29 cellular contexts compared by ENCODE assay signal in genomic region chr2:39429738-39430137, GRCh38. TPM values are rescaled to one million over a fixed set of nuclear protein-coding genes. Genes with fewer than 3 reads are reported as not detected.
DNase-seq lines count a peak whose midpoint lies in the region; ATAC-seq and TF ChIP-seq lines count a peak whose summit lies in the region.
"Had no signal": no experiment of that assay in that cellular context is flagged by ENCODE, and none has a peak within 500 bp of the region (broad histone marks: within the 10 kb centered on the region; RNA-seq: fewer than 3 reads in every experiment).

No MANE protein-coding gene starts in this region.

- peak overlapping the region; percentile 85 for H3K4me2 ChIP-seq in PC-3 (ENCODE audit: low read length)

- no peaks in the 10 kb centered on the region for H3K27me3 Mint-ChIP-seq in activated T-cell treated with anti-CD3 and anti-CD28 coated beads, Interleukin-2, amount 50 U/mL, for 4 hours (ENCODE audit: low read depth)
- H3K27me3 Mint-ChIP-seq: activated naive CD8-positive, alpha-beta T cell treated with anti-CD3 and anti-CD28 coated beads, Interleukin-2, amount 50 U/mL, for 24 hours; CD4-positive, alpha-beta T cell had no signal

- H3K4me3 Mint-ChIP-seq in activated T-cell treated with anti-CD3 and anti-CD28 coated beads, Interleukin-2, amount 50 U/mL, for 4 hours = no peak overlapping the region
- H3K4me3 Mint-ChIP-seq: activated CD8-positive, alpha-beta T cell treated with anti-CD3 and anti-CD28 coated beads, Interleukin-2, amount 10 ng/mL, durations not matched to agents 7 days and 5 days; activated naive CD8-positive, alpha-beta T cell treated with anti-CD3 and anti-CD28 coated beads, Interleukin-2, amount 50 U/mL, for 24 hours; CD4-positive, alpha-beta T cell had no signal

- no peak for TF ChIP-seq CTCF in PC-3 (conservative IDR thresholded peaks at IDR 0.05; ENCODE audit: low read depth, low read length)
- TF ChIP-seq CTCF in spleen (IDR thresholded peaks at IDR 0.05 in 8 of 11, conservative IDR thresholded peaks at IDR 0.05 in 3 of 11) = no peak
- TF ChIP-seq CTCF in RWPE1 (conservative IDR thresholded peaks at IDR 0.05; ENCODE audit: low read depth) = no peak

- no TSS peak for BruUV-seq in PC-3 (replicated peaks; lab: Mats Ljungman, UMichigan)

- peaks cover 73% of the 10 kb centered on the region for H4K20me1 ChIP-seq in PC-3 (ENCODE audit: low read length)

- no peak for DNase-seq in activated T-cell treated with anti-CD3 and anti-CD28 coated beads, Interleukin-2, amount 50 U/mL, for 4 hours
- no peak for DNase-seq in activated T-cell treated with anti-CD3 and anti-CD28 coated beads, Interleukin-2, amount 50 U/mL, for 1 hour
- DNase-seq in PC-3 (no peak), spleen (no peak), RWPE1 (ENCODE audit: low spot score) (no peak)
- DNase-seq: activated CD8-positive, alpha-beta T cell treated with anti-CD3 and anti-CD28 coated beads, Interleukin-2, amount 10 ng/mL, durations not matched to agents 7 days and 5 days; activated gamma-delta T cell treated with Interleukin-2 at 50 U/mL for 16 hours; activated naive CD8-positive, alpha-beta T cell treated with anti-CD3 and anti-CD28 coated beads, Interleukin-2, amount 50 U/mL, for 24 hours; AML-193; CD4-positive, alpha-beta T cell; central memory CD4-positive, alpha-beta T cell; cortex of kidney; effector memory CD4-positive, alpha-beta T cell; heart left ventricle; left ventricle myocardium inferior; NCI-H1417 treated with DMSO at 0.1 percent for 48 hours; NCI-H2029 treated with DMSO at 0.1 percent for 48 hours; NCI-H524 treated with DMSO at 0.1 percent for 48 hours; OCI-M1; Right ventricle myocardium superior; stimulated activated CD4-positive, alpha-beta T cell treated with anti-CD3 and anti-CD28 coated beads, Interleukin-4, amount 100 ng/mL, for 1 hour; substantia nigra; upper lobe of right lung had no signal

- H3K9me3 ChIP-seq in PC-3 (ENCODE audit: low read length) (no peaks in the 10 kb centered on the region), endocrine pancreas (ENCODE audit: control insufficient read depth, low read length) (no peaks in the 10 kb centered on the region), subcutaneous abdominal adipose tissue (ENCODE audit: control insufficient read depth in 5 of 5, low read length in 5 of 5) (no peaks in the 10 kb centered on the region), spleen (no peaks in the 10 kb centered on the region)
- H3K9me3 ChIP-seq: HAP-1, heart left ventricle, left ventricle myocardium inferior, upper lobe of right lung had no signal

- peak; percentile 39 to 72 for ATAC-seq in activated T-cell treated with anti-CD3 and anti-CD28 coated beads, Interleukin-2, amount 50 U/mL, for 4 hours
- ATAC-seq in PC-3 = no peak
- no peak for ATAC-seq in GM19397 (IDR thresholded peaks at IDR 0.05; ENCODE audit: unreplicated experiment)
- ATAC-seq: activated CD8-positive, alpha-beta T cell treated with anti-CD3 and anti-CD28 coated beads, Interleukin-2, amount 10 ng/mL, durations not matched to agents 7 days and 5 days; activated naive CD8-positive, alpha-beta T cell treated with anti-CD3 and anti-CD28 coated beads, Interleukin-2, amount 50 U/mL, for 24 hours; heart left ventricle; sciatic nerve; upper lobe of right lung had no signal

- no peak overlapping the region for H3K4me3 ChIP-seq in PC-3 (ENCODE audit: low read length)
- H3K4me3 ChIP-seq in endocrine pancreas (ENCODE audit: control insufficient read depth, insufficient read depth, low read length) = peak overlapping the region; percentile 10
- no peak overlapping the region for H3K4me3 ChIP-seq in subcutaneous abdominal adipose tissue (ENCODE audit: low read depth in 1 of 5, low read length in 5 of 5)
- H3K4me3 ChIP-seq in spleen = no peak overlapping the region
- H3K4me3 ChIP-seq: HAP-1, heart left ventricle, left ventricle myocardium inferior, upper lobe of right lung had no signal

- H3K4me1 ChIP-seq in PC-3 (ENCODE audit: insufficient read depth, low read length) = peaks cover 63% of the 10 kb centered on the region
- H3K4me1 ChIP-seq in endocrine pancreas (ENCODE audit: control insufficient read depth, insufficient read depth, low read length) = peaks cover 48% of the 10 kb centered on the region
- H3K4me1 ChIP-seq in subcutaneous abdominal adipose tissue (ENCODE audit: control insufficient read depth in 5 of 5, insufficient read depth in 5 of 5, low read length in 5 of 5) = peaks cover 0 to 46% (median 38%) of the 10 kb centered on the region in 5 donors
- H3K4me1 ChIP-seq in spleen = peaks cover 9 to 82% (median 22%) of the 10 kb centered on the region in 6 donors

- no peaks in the 10 kb centered on the region for H3K36me3 Mint-ChIP-seq in activated T-cell treated with anti-CD3 and anti-CD28 coated beads, Interleukin-2, amount 50 U/mL, for 4 hours (ENCODE audit: insufficient read depth)

- H3K27ac ChIP-seq in PC-3 (ENCODE audit: low read length) = no peak overlapping the region
- peak overlapping the region; percentile 26 for H3K27ac ChIP-seq in subcutaneous abdominal adipose tissue (ENCODE audit: low read depth, low read length)
- no peak overlapping the region for H3K27ac ChIP-seq in spleen
- H3K27ac ChIP-seq in RWPE1 = no peak overlapping the region
- H3K27ac ChIP-seq: heart left ventricle, HL-60, left ventricle myocardium inferior, upper lobe of right lung had no signal

- intact Hi-C loops in PC-3 (cut with micrococcal nuclease) = loop anchor here (5.0 to 10.0 kb wide), 2 partner anchors 32 to 215 kb away; no protein-coding TSS in a partner anchor
- intact Hi-C loops in spleen (cut with DNase I; ENCODE audit: low total_unique reads) = no loop called here

- H3F3A ChIP-seq in PC-3 (ENCODE audit: low read length, unreplicated experiment) = no peaks in the 10 kb centered on the region

- H3K9ac ChIP-seq in PC-3 (ENCODE audit: low read length) (no peak overlapping the region), endocrine pancreas (ENCODE audit: control insufficient read depth, insufficient read depth, low read length) (no peak overlapping the region), subcutaneous abdominal adipose tissue (ENCODE audit: low read length in 5 of 5) (no peak overlapping the region)

- no peaks in the 10 kb centered on the region for H3K9me3 Mint-ChIP-seq in activated T-cell treated with anti-CD3 and anti-CD28 coated beads, Interleukin-2, amount 50 U/mL, for 4 hours
- H3K9me3 Mint-ChIP-seq: activated naive CD8-positive, alpha-beta T cell treated with anti-CD3 and anti-CD28 coated beads, Interleukin-2, amount 50 U/mL, for 24 hours; CD4-positive, alpha-beta T cell had no signal

- CTCF ChIA-PET in PC-3 (lab: Charles Lee) (no interaction called here), RWPE1 (lab: Yijun Ruan, JAX) (interaction anchor here (0.6 kb wide), 1 partner anchor 72 kb away, joined by 3 read pairs; no protein-coding TSS in a partner anchor)

- no peaks in the 10 kb centered on the region for H3K9me2 ChIP-seq in PC-3 (replicated peaks; ENCODE audit: low read length)

- TF ChIP-seq POLR2A in spleen (IDR thresholded peaks at IDR 0.05) = no peak

- H3K4me1 Mint-ChIP-seq in activated T-cell treated with anti-CD3 and anti-CD28 coated beads, Interleukin-2, amount 50 U/mL, for 4 hours (ENCODE audit: low read depth) = peaks cover 71% of the 10 kb centered on the region

- POLR2A ChIA-PET in PC-3 (lab: Charles Lee; ENCODE audit: unreplicated experiment) = no interaction called here
- POLR2A ChIA-PET in RWPE1 (lab: Yijun Ruan, JAX; ENCODE audit: low non-redundant PET) = no interaction called here

- H3K36me3 ChIP-seq in PC-3 (ENCODE audit: low read depth, low read length) (no peaks in the 10 kb centered on the region; the same call in 1 of the 2 replicates), endocrine pancreas (ENCODE audit: control insufficient read depth, insufficient read depth, low read length) (no peaks in the 10 kb centered on the region), subcutaneous abdominal adipose tissue (ENCODE audit: control insufficient read depth in 5 of 5, insufficient read depth in 5 of 5, low read length in 5 of 5) (no peaks in the 10 kb centered on the region), spleen (no peaks in the 10 kb centered on the region)
- H3K36me3 ChIP-seq: HAP-1, heart left ventricle, left ventricle myocardium inferior, upper lobe of right lung had no signal

- peaks cover 100% of the 10 kb centered on the region for H3K79me2 ChIP-seq in PC-3 (ENCODE audit: low read length)

- WGBS in spleen, 5 donors = 86 to 97% (median 92%) methylated on average over 1 of the region's 1 CpG

- no peaks in the 10 kb centered on the region for H3K27me3 ChIP-seq in PC-3 (ENCODE audit: low read length)
- no peaks in the 10 kb centered on the region for H3K27me3 ChIP-seq in endocrine pancreas (ENCODE audit: control insufficient read depth, insufficient read depth, low read length)
- H3K27me3 ChIP-seq in subcutaneous abdominal adipose tissue (ENCODE audit: control insufficient read depth in 5 of 5, insufficient read depth in 4 of 5, low read length in 5 of 5) = no peaks in the 10 kb centered on the region
- no peaks in the 10 kb centered on the region for H3K27me3 ChIP-seq in spleen (replicated peaks in 1 of 7)
- H3K27me3 ChIP-seq: heart left ventricle, upper lobe of right lung had no signal

- H2AFZ ChIP-seq in PC-3 (ENCODE audit: low read length) = no peak overlapping the region

RNA-seq across cellular contexts. Expression of gene MAP4K3, which starts 7.3 kb away (rescaled TPM):
- 10 to 100 TPM; 10.3 to 14.3 (median 11.5) TPM for total RNA-seq in activated T-cell treated with anti-CD3 and anti-CD28 coated beads, Interleukin-2, amount 50 U/mL, for 4 hours
- total RNA-seq in PC-3 (2014; rRNA removed) = 81.1 and 97.4 TPM in 2 replicates
- 10 to 100 TPM; 27.2 to 49.5 (median 38.3) TPM for total RNA-seq in spleen
- polyA plus RNA-seq in spleen = 1 to 10 TPM; 5.8 to 8.2 (median 6.0) TPM

Comparison
In these comparisons a context has a peak if more than half of its experiments do, and no peak if none do; other contexts are left out.
1. ATAC-seq: peak in activated T-cell treated with anti-CD3 and anti-CD28 coated beads, Interleukin-2, amount 50 U/mL, for 4 hours (2 of 2); none in PC-3 (single experiment) and GM19397 (single experiment).